ENCODE assay signal across 34 cellular contexts in the genomic region with DNA sequence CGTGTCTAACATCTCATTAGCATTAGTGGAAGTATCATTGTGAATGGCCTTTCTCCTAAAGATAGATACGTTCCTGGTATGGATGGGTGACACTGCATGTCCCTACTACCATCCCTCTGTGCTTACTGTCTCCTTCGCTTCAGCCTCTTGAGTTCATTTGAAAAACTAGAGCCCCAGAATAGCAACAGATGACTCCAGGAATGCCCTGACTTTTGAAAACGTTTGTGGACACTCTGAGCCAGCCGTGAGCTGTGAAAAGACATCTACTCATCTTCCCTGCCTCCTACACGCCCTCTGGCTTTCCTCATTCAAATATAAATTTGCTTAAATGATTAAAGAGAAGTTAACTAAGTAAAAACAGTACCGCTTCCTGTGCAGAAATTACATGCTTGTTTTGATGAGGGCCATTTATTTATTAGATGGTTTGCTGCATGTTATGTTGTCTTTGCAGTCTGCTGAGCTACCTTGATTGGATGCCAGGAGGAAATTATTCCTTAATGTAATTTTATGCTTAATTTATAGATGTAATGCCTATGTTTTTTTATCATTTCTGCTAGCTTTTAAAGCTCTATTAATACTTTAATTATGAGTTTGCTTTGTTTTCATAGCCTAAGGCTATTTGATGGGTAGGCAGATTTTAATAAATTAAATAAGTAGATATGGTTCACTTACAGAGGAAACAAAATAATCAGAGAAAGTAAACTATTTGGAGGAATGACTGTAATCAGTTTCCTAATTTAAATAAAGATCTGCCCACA. TPM values are rescaled to one million over a fixed set of nuclear protein-coding genes. Genes with fewer than 3 reads are reported as not detected.
DNase-seq lines count a peak whose midpoint lies in the region; ATAC-seq, FAIRE-seq and TF ChIP-seq lines count a peak whose summit lies in the region.
"Had no signal": no experiment of that assay in that cellular context is flagged by ENCODE, and none has a peak within 500 bp of the region (broad histone marks: within the 10 kb centered on the region; RNA-seq: fewer than 3 reads in every experiment).

No MANE protein-coding gene starts in this region.

- 56 to 59% methylated on average over 7 of the region's 7 CpGs for WGBS in lower leg skin, 2 donors

- no peaks in the 10 kb centered on the region for H3K4me1 Mint-ChIP-seq in neural crest cell

- FAIRE-seq in GM12891 (lab: Jason Lieb, UNC) = peak; percentile 38
- FAIRE-seq: GM12892, urothelium cell line had no signal

- intact Hi-C loops in lower leg skin (cut with DNase I; ENCODE audit: low total_unique reads) = no loop called here

- TF ChIP-seq POLR2A in GM12891 (IDR thresholded peaks at IDR 0.05; ENCODE audit: low read depth, low read length) = no peak
- TF ChIP-seq POLR2A in lower leg skin (IDR thresholded peaks at IDR 0.05) = no peak

- H3K27ac Mint-ChIP-seq in neural crest cell (ENCODE audit: unreplicated experiment) = peak overlapping the region; percentile 71
- H3K27ac Mint-ChIP-seq: activated CD8-positive, alpha-beta T cell treated with anti-CD3 and anti-CD28 coated beads for 36 hours; activated naive CD8-positive, alpha-beta T cell; effector memory CD8-positive, alpha-beta T cell; T-helper 1 cell treated with Interleukin-12 subunit alpha and Interleukin-12 subunit beta and Interleukin-4 antibody, amounts not matched to agents 30 μg/mL and 1 μg/mL, for 36 hours had no signal

- TF ChIP-seq CTCF in neural crest cell (conservative IDR thresholded peaks at IDR 0.05) (no peak), lower leg skin (IDR thresholded peaks at IDR 0.05) (no peak)

- no peak overlapping the region for H3K4me3 Mint-ChIP-seq in neural crest cell
- H3K4me3 Mint-ChIP-seq: activated CD8-positive, alpha-beta T cell treated with anti-CD3 and anti-CD28 coated beads for 36 hours; activated naive CD8-positive, alpha-beta T cell; effector memory CD8-positive, alpha-beta T cell; T-helper 1 cell treated with Interleukin-12 subunit alpha and Interleukin-12 subunit beta and Interleukin-4 antibody, amounts not matched to agents 30 μg/mL and 1 μg/mL, for 36 hours had no signal

- peak; percentile 68 for ATAC-seq in SK-N-SH treated with all-trans-retinoic acid at 6 μM for 48 hours
- no peak for ATAC-seq in GM18519 (IDR thresholded peaks at IDR 0.05; ENCODE audit: low FRiP score, unreplicated experiment)
- ATAC-seq: activated CD8-positive, alpha-beta T cell treated with anti-CD3 and anti-CD28 coated beads for 36 hours; effector memory CD8-positive, alpha-beta T cell; heart left ventricle; left colon had no signal

- no peaks in the 10 kb centered on the region for H3K27me3 Mint-ChIP-seq in neural crest cell (ENCODE audit: low read depth)
- H3K27me3 Mint-ChIP-seq: activated naive CD8-positive, alpha-beta T cell; effector memory CD8-positive, alpha-beta T cell had no signal

- no peak overlapping the region for H3K4me3 ChIP-seq in Jurkat, Clone E6-1 (ENCODE audit: low read length)
- H3K4me3 ChIP-seq in lower leg skin (ENCODE audit: low read depth, poor library complexity, severe bottlenecking) = no peak overlapping the region
- H3K4me3 ChIP-seq: cardiac muscle cell, colonic mucosa, heart left ventricle, prostate gland, sigmoid colon, SJSA1, testis had no signal

- DNase-seq in GM12891 (ENCODE audit: insufficient read length, low spot score) (no peak), neural crest cell (ENCODE audit: low read depth, low spot score) (no peak), lower leg skin (ENCODE audit: low spot score in 2 of 2) (no peak)
- DNase-seq in Jurkat, Clone E6-1 (ENCODE audit: low read depth, low spot score) = peak; percentile 18
- no peak for DNase-seq in stimulated activated CD4-positive, alpha-beta T cell treated with anti-CD3 and anti-CD28 coated beads, Interleukin-4, amount 100 ng/mL, for 24 hours
- DNase-seq: activated CD8-positive, alpha-beta T cell treated with anti-CD3 and anti-CD28 coated beads for 36 hours; aorta; Calu3; colonic mucosa; DND-41; effector memory CD8-positive, alpha-beta T cell; foreskin fibroblast; HCEC 1CT; heart left ventricle; Kasumi-1; left colon; mesenchymal stem cell; NCI-H1048; NCI-H1930; NCI-H524 treated with DMSO at 0.1 percent for 48 hours; RPMI8226; sigmoid colon; stimulated activated CD4-positive, alpha-beta T cell treated with anti-CD3 and anti-CD28 coated beads, Interleukin-15, amount 100 ng/mL, for 24 hours; stimulated activated naive CD4-positive, alpha-beta T cell; testis had no signal

- H3K9me3 Mint-ChIP-seq in neural crest cell = no peaks in the 10 kb centered on the region
- H3K9me3 Mint-ChIP-seq: activated CD8-positive, alpha-beta T cell treated with anti-CD3 and anti-CD28 coated beads for 36 hours; effector memory CD8-positive, alpha-beta T cell; T-helper 1 cell treated with Interleukin-12 subunit alpha and Interleukin-12 subunit beta and Interleukin-4 antibody, amounts not matched to agents 30 μg/mL and 1 μg/mL, for 36 hours had no signal

- no peaks in the 10 kb centered on the region for H3K36me3 Mint-ChIP-seq in neural crest cell (ENCODE audit: low read depth)
- H3K36me3 Mint-ChIP-seq: activated naive CD8-positive, alpha-beta T cell had no signal

TF ChIP-seq in GM12891, 5 proteins besides CTCF, POLR2A, EP300 and RAD21:
- no peak for TF ChIP-seq PAX5 (IDR thresholded peaks at IDR 0.05; ENCODE audit: insufficient read depth, low read length, severe bottlenecking)
- no peak for TF ChIP-seq TAF1 (IDR thresholded peaks at IDR 0.05; ENCODE audit: low read depth, low read length)
- no peak for TF ChIP-seq SPI1 (IDR thresholded peaks at IDR 0.05; ENCODE audit: low read depth, low read length)
- no peak for TF ChIP-seq POU2F2 (IDR thresholded peaks at IDR 0.05; ENCODE audit: low read depth, low read length)

TF ChIP-seq in SK-N-SH treated with all-trans-retinoic acid at 6 μM for 48 hours, 23 proteins besides CTCF, POLR2A, EP300 and RAD21:
- peak; percentile 87 for TF ChIP-seq TCF4 (CRISPR knock-in tag; IDR thresholded peaks at IDR 0.05; ENCODE audit: borderline replicate concordance)
- TF ChIP-seq BACH2 (CRISPR knock-in tag; IDR thresholded peaks at IDR 0.05; ENCODE audit: borderline replicate concordance) = 0 out of 2 replicates have a peak, but pooled peaks have one; percentile 19
- TF ChIP-seq ESRRG (CRISPR knock-in tag; IDR thresholded peaks at IDR 0.05) = no peak
- no peak for TF ChIP-seq POU6F1 (CRISPR knock-in tag; IDR thresholded peaks at IDR 0.05; ENCODE audit: borderline replicate concordance, low read depth)
- TF ChIP-seq ZC3H10 (CRISPR knock-in tag; IDR thresholded peaks at IDR 0.05) = no peak
- TF ChIP-seq, protein P1, sequence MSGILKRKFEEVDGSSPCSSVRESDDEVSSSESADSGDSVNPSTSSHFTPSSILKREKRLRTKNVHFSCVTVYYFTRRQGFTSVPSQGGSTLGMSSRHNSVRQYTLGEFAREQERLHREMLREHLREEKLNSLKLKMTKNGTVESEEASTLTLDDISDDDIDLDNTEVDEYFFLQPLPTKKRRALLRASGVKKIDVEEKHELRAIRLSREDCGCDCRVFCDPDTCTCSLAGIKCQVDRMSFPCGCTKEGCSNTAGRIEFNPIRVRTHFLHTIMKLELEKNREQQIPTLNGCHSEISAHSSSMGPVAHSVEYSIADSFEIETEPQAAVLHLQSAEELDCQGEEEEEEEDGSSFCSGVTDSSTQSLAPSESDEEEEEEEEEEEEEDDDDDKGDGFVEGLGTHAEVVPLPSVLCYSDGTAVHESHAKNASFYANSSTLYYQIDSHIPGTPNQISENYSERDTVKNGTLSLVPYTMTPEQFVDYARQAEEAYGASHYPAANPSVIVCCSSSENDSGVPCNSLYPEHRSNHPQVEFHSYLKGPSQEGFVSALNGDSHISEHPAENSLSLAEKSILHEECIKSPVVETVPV (CRISPR knock-in tag; IDR thresholded peaks at IDR 0.05) = peak; percentile 87
- TF ChIP-seq TOX (CRISPR knock-in tag; IDR thresholded peaks at IDR 0.05; ENCODE audit: borderline replicate concordance) = no peak
- peak; percentile 83 for TF ChIP-seq ISL1 (CRISPR knock-in tag; IDR thresholded peaks at IDR 0.05)
- TF ChIP-seq CREB5 (CRISPR knock-in tag; IDR thresholded peaks at IDR 0.05; ENCODE audit: low read depth) = 0 out of 2 replicates have a peak, but pooled peaks have one; percentile 8
- TF ChIP-seq RARB (CRISPR knock-in tag; IDR thresholded peaks at IDR 0.05) = no peak
- TF ChIP-seq ZNF8 (CRISPR knock-in tag; IDR thresholded peaks at IDR 0.05) = no peak

RNA-seq across cellular contexts. Expression of gene MYO3B, which starts 32.1 kb away (rescaled TPM):
- 0.83 TPM for polyA plus RNA-seq in GM12891 (2012; ENCODE audit: low read depth, missing spikeins)
- not detected for polyA plus RNA-seq in Jurkat, Clone E6-1 (2012; ENCODE audit: insufficient read depth, insufficient read length)
- total RNA-seq in neural crest cell (not detected in 2 replicates), lower leg skin (under 1 TPM; 0.17 to 0.81 (median 0.66) TPM)
- total RNA-seq: cardiac muscle cell, sigmoid colon, SJSA1 had no signal
- polyA plus RNA-seq: cardiac muscle cell, heart left ventricle had no signal
